12 cellular contexts compared by ENCODE assay signal in the genomic region with DNA sequence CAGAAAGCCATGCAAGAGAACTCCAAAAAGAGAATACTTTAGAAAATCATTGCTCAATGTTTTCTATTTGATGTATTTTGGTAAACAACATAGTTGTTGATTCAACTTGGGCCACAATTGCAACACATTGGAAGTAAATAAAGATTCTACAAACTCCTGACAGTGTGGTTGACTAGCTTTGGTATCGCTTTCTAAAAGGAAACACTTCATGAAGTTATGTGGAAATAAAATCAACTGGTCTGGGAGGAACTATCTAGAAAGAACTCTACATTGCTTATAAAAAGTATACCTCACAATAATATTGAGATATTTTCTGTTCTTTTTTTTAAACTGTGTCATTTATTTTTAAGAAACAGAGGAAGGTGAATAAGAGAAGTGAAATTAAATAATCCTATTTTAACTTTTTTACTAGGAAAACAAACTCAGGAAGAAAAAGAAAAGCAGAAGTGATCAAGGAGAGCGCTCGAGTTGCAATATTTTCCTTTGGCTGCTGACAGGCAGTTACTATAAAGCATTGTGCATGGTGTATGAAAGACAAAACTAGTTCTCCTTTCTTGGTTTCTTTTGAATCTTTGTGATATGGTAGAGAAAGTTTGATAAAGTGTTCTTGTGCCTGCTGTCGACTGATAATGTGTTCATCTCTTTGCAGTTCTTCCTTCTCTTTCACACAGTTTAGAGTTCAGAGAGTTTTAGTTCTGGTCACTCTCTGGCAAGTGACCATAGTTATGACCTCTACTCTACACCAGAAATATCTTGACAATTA. TPM values are rescaled to one million over a fixed set of nuclear protein-coding genes. Genes with fewer than 3 reads are reported as not detected.
DNase-seq lines count a peak whose midpoint lies in the region; ATAC-seq and TF ChIP-seq lines count a peak whose summit lies in the region.
"Had no signal": no experiment of that assay in that cellular context is flagged by ENCODE, and none has a peak within 500 bp of the region (broad histone marks: within the 10 kb centered on the region; RNA-seq: fewer than 3 reads in every experiment).

No MANE protein-coding gene starts in this region.

- TF ChIP-seq RAD21 in liver (IDR thresholded peaks at IDR 0.05): peak; percentile 36 to 40

- WGBS in liver: 24% methylated on average over 4 of the region's 4 CpGs

- POLR2A ChIA-PET in HEK293T (lab: Yijun Ruan, JAX): no interaction called here

- CTCF ChIA-PET in HEK293T (lab: Yijun Ruan, JAX): no interaction called here

- H3K9ac ChIP-seq in liver (ENCODE audit: low read depth in 1 of 2, low read length in 2 of 2): peak overlapping the region; percentile 4 to 67

- H3K4me1 ChIP-seq in liver (ENCODE audit: control insufficient read depth in 4 of 4, insufficient read depth in 4 of 4, low read length in 3 of 4): peaks cover 5 to 40% (median 12%) of the 10 kb centered on the region in 4 donors
- H3K4me1 ChIP-seq: vagina had no signal

- H3K27me3 ChIP-seq in liver (ENCODE audit: control insufficient read depth in 4 of 4, insufficient read depth in 4 of 4, low read length in 3 of 4): no peaks in the 10 kb centered on the region
- H3K27me3 ChIP-seq: vagina had no signal

- no peaks in the 10 kb centered on the region for H3K9me3 ChIP-seq in liver (ENCODE audit: control insufficient read depth in 4 of 4, low read length in 3 of 4)
- H3K9me3 ChIP-seq: vagina had no signal

- DNase-seq in OCI-M1 (lab: John Stamatoyannopoulos, UW): peak; percentile 96
- no peak for DNase-seq in activated CD8-positive, alpha-beta memory T cell treated with anti-CD3 and anti-CD28 coated beads for 24 hours
- DNase-seq in activated CD8-positive, alpha-beta memory T cell treated with anti-CD3 and anti-CD28 coated beads, Interleukin-2, amount 50 U/mL, for 48 hours: no peak
- no peak for DNase-seq in NCI-H446 treated with DMSO at 0.1 percent for 48 hours (lab: John Stamatoyannopoulos, UW)
- no peak for DNase-seq in HEK293T (ENCODE audit: extremely low spot score)
- DNase-seq: activated CD4-positive, CD25-positive, alpha-beta regulatory T cell treated with anti-CD3 and anti-CD28 coated beads, Interleukin-2, amount 50 U/mL, for 72 hours; cortex of kidney had no signal

- H3K36me3 ChIP-seq in liver (ENCODE audit: control insufficient read depth in 4 of 4, insufficient read depth in 3 of 4, low read depth in 1 of 4, low read length in 3 of 4): no peaks in the 10 kb centered on the region
- H3K36me3 ChIP-seq: vagina had no signal

- TF ChIP-seq CTCF in liver (IDR thresholded peaks at IDR 0.05; ENCODE audit: low read depth, low read length, missing input control): no peak

- ATAC-seq in GM18517 (IDR thresholded peaks at IDR 0.05; ENCODE audit: unreplicated experiment): peak; percentile 59
- peak; percentile 44 for ATAC-seq in HG02642 (IDR thresholded peaks at IDR 0.05; ENCODE audit: poor library complexity, unreplicated experiment)

- H3K4me3 ChIP-seq in liver (ENCODE audit: low read depth in 1 of 3, low read length in 3 of 3): peak overlapping the region in 1 of 3 donors; percentile 46
- H3K4me3 ChIP-seq: vagina had no signal

- H3K27ac ChIP-seq in liver (ENCODE audit: low read depth in 1 of 2, low read length in 2 of 2): peak overlapping the region; percentile 87 to 89
- H3K27ac ChIP-seq: vagina had no signal

TF ChIP-seq in liver, 16 proteins besides CTCF, POLR2A, EP300 and RAD21 (continues in another document):
- peak; percentile 54 to 62 for TF ChIP-seq HNF4A (conservative IDR thresholded peaks at IDR 0.05)
- peak; percentile 98 for TF ChIP-seq FOXA1 (IDR thresholded peaks at IDR 0.05)
- peak; percentile 76 to 90 for TF ChIP-seq RXRA (IDR thresholded peaks at IDR 0.05)
- no peak for TF ChIP-seq NR2F2 (IDR thresholded peaks at IDR 0.05)
- TF ChIP-seq GABPA (IDR thresholded peaks at IDR 0.05 in 1 of 2, conservative IDR thresholded peaks at IDR 0.05 in 1 of 2): peak in 1 of 2 donors; percentile 21
- peak; percentile 98 for TF ChIP-seq FOXA2 (IDR thresholded peaks at IDR 0.05)
- TF ChIP-seq HNF4G (IDR thresholded peaks at IDR 0.05): no peak
- TF ChIP-seq, protein P1, sequence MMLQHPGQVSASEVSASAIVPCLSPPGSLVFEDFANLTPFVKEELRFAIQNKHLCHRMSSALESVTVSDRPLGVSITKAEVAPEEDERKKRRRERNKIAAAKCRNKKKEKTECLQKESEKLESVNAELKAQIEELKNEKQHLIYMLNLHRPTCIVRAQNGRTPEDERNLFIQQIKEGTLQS (IDR thresholded peaks at IDR 0.05): peak; percentile 55
- peak; percentile 74 for TF ChIP-seq SP1 (IDR thresholded peaks at IDR 0.05)
- TF ChIP-seq, protein P2, sequence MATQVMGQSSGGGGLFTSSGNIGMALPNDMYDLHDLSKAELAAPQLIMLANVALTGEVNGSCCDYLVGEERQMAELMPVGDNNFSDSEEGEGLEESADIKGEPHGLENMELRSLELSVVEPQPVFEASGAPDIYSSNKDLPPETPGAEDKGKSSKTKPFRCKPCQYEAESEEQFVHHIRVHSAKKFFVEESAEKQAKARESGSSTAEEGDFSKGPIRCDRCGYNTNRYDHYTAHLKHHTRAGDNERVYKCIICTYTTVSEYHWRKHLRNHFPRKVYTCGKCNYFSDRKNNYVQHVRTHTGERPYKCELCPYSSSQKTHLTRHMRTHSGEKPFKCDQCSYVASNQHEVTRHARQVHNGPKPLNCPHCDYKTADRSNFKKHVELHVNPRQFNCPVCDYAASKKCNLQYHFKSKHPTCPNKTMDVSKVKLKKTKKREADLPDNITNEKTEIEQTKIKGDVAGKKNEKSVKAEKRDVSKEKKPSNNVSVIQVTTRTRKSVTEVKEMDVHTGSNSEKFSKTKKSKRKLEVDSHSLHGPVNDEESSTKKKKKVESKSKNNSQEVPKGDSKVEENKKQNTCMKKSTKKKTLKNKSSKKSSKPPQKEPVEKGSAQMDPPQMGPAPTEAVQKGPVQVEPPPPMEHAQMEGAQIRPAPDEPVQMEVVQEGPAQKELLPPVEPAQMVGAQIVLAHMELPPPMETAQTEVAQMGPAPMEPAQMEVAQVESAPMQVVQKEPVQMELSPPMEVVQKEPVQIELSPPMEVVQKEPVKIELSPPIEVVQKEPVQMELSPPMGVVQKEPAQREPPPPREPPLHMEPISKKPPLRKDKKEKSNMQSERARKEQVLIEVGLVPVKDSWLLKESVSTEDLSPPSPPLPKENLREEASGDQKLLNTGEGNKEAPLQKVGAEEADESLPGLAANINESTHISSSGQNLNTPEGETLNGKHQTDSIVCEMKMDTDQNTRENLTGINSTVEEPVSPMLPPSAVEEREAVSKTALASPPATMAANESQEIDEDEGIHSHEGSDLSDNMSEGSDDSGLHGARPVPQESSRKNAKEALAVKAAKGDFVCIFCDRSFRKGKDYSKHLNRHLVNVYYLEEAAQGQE (IDR thresholded peaks at IDR 0.05): peak; percentile 32
- peak in 1 of 2 donors; percentile 63 for TF ChIP-seq EGR1 (IDR thresholded peaks at IDR 0.05; ENCODE audit: low read depth in 2 of 2)
- TF ChIP-seq TAF1 (conservative IDR thresholded peaks at IDR 0.05): no peak

TF ChIP-seq in HEK293T, 16 proteins besides CTCF, POLR2A, EP300 and RAD21:
- TF ChIP-seq BHLHE40 (IDR thresholded peaks at IDR 0.05; ENCODE audit: borderline replicate concordance) (no peak), HDGF (IDR thresholded peaks at IDR 0.05; ENCODE audit: borderline replicate concordance) (no peak), LEF1 (IDR thresholded peaks at IDR 0.05; ENCODE audit: borderline replicate concordance) (no peak)

RNA-seq across cellular contexts. Expression of a gene that starts 3.0 kb away (rescaled TPM):
- under 1 TPM; 0.67 to 0.93 TPM for total RNA-seq in liver
- under 1 TPM; 0.25 to 0.60 TPM for polyA plus RNA-seq in liver
- total RNA-seq: NCI-H460, vagina had no signal

RNA-seq across cellular contexts. Expression of a gene that starts 41.2 kb away (rescaled TPM):
- total RNA-seq in liver: 10 to 100 TPM; 43.5 to 74.3 TPM
- 10 to 100 TPM; 18.3 to 33.1 TPM for polyA plus RNA-seq in liver
- total RNA-seq: NCI-H460, vagina had no signal
